ENCODE assay signal across 8 cellular contexts in genomic region chr20:38032585-38033329, GRCh38. TPM values are rescaled to one million over a fixed set of nuclear protein-coding genes. Genes with fewer than 3 reads are reported as not detected.
A peak's percentile ranks its signal among the peaks of the same experiment; 100 is the strongest.
DNase-seq lines count a peak whose midpoint lies in the region; ATAC-seq and TF ChIP-seq lines count a peak whose summit lies in the region.

No MANE protein-coding gene starts in this region.

- H3K27ac ChIP-seq in iPS DF 6.9 (ENCODE audit: low read length) (no peak overlapping the region), smooth muscle cell (ENCODE audit: low read depth) (peak overlapping the region; percentile 90)

- WGBS in iPS DF 6.9 (ENCODE audit: insufficient coverage, insufficient read length) = no CpG with 5 or more reads among the region's 28 CpGs
- WGBS in smooth muscle cell (ENCODE audit: low lambda C conversion rate) = 49% methylated on average over 28 of the region's 28 CpGs

- peaks cover 52 to 69% (median 62%) of the 10 kb centered on the region in 3 donors for H3K4me1 Mint-ChIP-seq in IgD-negative memory B cell
- peaks cover 81% of the 10 kb centered on the region for H3K4me1 Mint-ChIP-seq in activated naive CD4-positive, alpha-beta T cell treated with anti-CD3 and anti-CD28 coated beads, Interleukin-2, amount 50 U/mL, for 24 hours

- peak overlapping the region; percentile 95 for H3K9ac ChIP-seq in smooth muscle cell (ENCODE audit: low read depth)

- no peaks in the 10 kb centered on the region for H3K9me3 Mint-ChIP-seq in IgD-negative memory B cell
- no peaks in the 10 kb centered on the region for H3K9me3 Mint-ChIP-seq in activated naive CD4-positive, alpha-beta T cell treated with anti-CD3 and anti-CD28 coated beads, Interleukin-2, amount 50 U/mL, for 24 hours

- peak overlapping the region; percentile 94 for H2AFZ ChIP-seq in smooth muscle cell (ENCODE audit: low read depth)

- peaks cover 20% of the 10 kb centered on the region for H4K20me1 ChIP-seq in smooth muscle cell (ENCODE audit: low read depth)

- peak overlapping the region; percentile 96 to 100 (median 98) for H3K4me3 Mint-ChIP-seq in IgD-negative memory B cell
- H3K4me3 Mint-ChIP-seq in activated naive CD4-positive, alpha-beta T cell treated with anti-CD3 and anti-CD28 coated beads, Interleukin-2, amount 50 U/mL, for 24 hours = peak overlapping the region; percentile 99

- TF ChIP-seq CTCF in smooth muscle cell (IDR thresholded peaks at IDR 0.05; ENCODE audit: borderline replicate concordance, insufficient read depth, poor library complexity, severe bottlenecking) = no peak

- peaks cover 1% of the 10 kb centered on the region for H3K27me3 Mint-ChIP-seq in IgD-negative memory B cell
- H3K27me3 Mint-ChIP-seq in activated naive CD4-positive, alpha-beta T cell treated with anti-CD3 and anti-CD28 coated beads, Interleukin-2, amount 50 U/mL, for 24 hours = no peaks in the 10 kb centered on the region

- H3K4me1 ChIP-seq in iPS DF 6.9 (ENCODE audit: control insufficient read depth, insufficient read depth, low read length) = no peaks in the 10 kb centered on the region; the same call in 1 of the 2 replicates
- peaks cover 20% of the 10 kb centered on the region for H3K4me1 ChIP-seq in smooth muscle cell (ENCODE audit: low read depth)

- H3K36me3 Mint-ChIP-seq in IgD-negative memory B cell = peaks cover 5% of the 10 kb centered on the region
- H3K36me3 Mint-ChIP-seq in activated naive CD4-positive, alpha-beta T cell treated with anti-CD3 and anti-CD28 coated beads, Interleukin-2, amount 50 U/mL, for 24 hours = peaks cover 15% of the 10 kb centered on the region

- peak overlapping the region; percentile 99 for H3K4me2 ChIP-seq in smooth muscle cell

- DNase-seq in NCI-H1417 (lab: John Stamatoyannopoulos, UW) (peak; percentile 53 to 81 (median 66)), NCI-H1417 treated with DMSO at 0.1 percent for 48 hours (lab: John Stamatoyannopoulos, UW) (no peak), iPS DF 6.9 (ENCODE audit: low read depth, low spot score) (no peak), smooth muscle cell (lab: John Stamatoyannopoulos, UW; ENCODE audit: unreplicated experiment) (no peak), GM19240 (ENCODE audit: insufficient read length, low spot score) (no peak)

- H3K9me3 ChIP-seq in iPS DF 6.9 (ENCODE audit: control insufficient read depth, insufficient read depth, low read length) (no peaks in the 10 kb centered on the region), smooth muscle cell (replicated peaks; ENCODE audit: low read depth) (no peaks in the 10 kb centered on the region)

- H3F3A ChIP-seq in smooth muscle cell (ENCODE audit: low read depth) = no peaks in the 10 kb centered on the region

- H3K79me2 ChIP-seq in smooth muscle cell (ENCODE audit: low read depth) = peaks cover 98% of the 10 kb centered on the region

- peak overlapping the region; percentile 95 to 100 (median 99) for H3K27ac Mint-ChIP-seq in IgD-negative memory B cell
- peak overlapping the region; percentile 99 for H3K27ac Mint-ChIP-seq in activated naive CD4-positive, alpha-beta T cell treated with anti-CD3 and anti-CD28 coated beads, Interleukin-2, amount 50 U/mL, for 24 hours

- H3K27me3 ChIP-seq in iPS DF 6.9 (ENCODE audit: control insufficient read depth, insufficient read depth, low read length) (no peaks in the 10 kb centered on the region), smooth muscle cell (ENCODE audit: low read depth) (no peaks in the 10 kb centered on the region)

- H3K36me3 ChIP-seq in iPS DF 6.9 (ENCODE audit: control insufficient read depth, insufficient read depth, low read length) (no peaks in the 10 kb centered on the region; the same call in 1 of the 2 replicates), smooth muscle cell (ENCODE audit: low read depth) (no peaks in the 10 kb centered on the region)

- H3K4me3 ChIP-seq in iPS DF 6.9 (ENCODE audit: low read length) = peak overlapping the region; percentile 73; the same call in 1 of the 2 replicates
- peak overlapping the region; percentile 90 for H3K4me3 ChIP-seq in smooth muscle cell

- ATAC-seq in GM21529 (IDR thresholded peaks at IDR 0.05; ENCODE audit: unreplicated experiment) = peak; percentile 37

RNA-seq across cellular contexts. Expression of gene TTI1, which starts 0.5 kb away (rescaled TPM):
- 14.4 TPM for polyA plus RNA-seq in IgD-negative memory B cell
- 17.0 and 20.4 TPM in 2 replicates for total RNA-seq in smooth muscle cell
- polyA plus RNA-seq in smooth muscle cell = 14.2 and 20.0 TPM in 2 replicates

RNA-seq across cellular contexts. Expression of gene RPRD1B, which starts 0.8 kb away (rescaled TPM):
- polyA plus RNA-seq in IgD-negative memory B cell = 4.0 TPM
- total RNA-seq in smooth muscle cell = 40.2 and 59.1 TPM in 2 replicates
- 13.5 and 19.6 TPM in 2 replicates for polyA plus RNA-seq in smooth muscle cell

Comparison
In these comparisons a context has a peak if more than half of its experiments do, and no peak if none do; other contexts are left out.
1. DNase-seq: peak in NCI-H1417 (3 of 3); none in NCI-H1417 treated with DMSO at 0.1 percent for 48 hours (single experiment), iPS DF 6.9 (single experiment), smooth muscle cell (single experiment) and GM19240 (single experiment).